ENCODE assay signal across 25 cellular contexts in the genomic region with DNA sequence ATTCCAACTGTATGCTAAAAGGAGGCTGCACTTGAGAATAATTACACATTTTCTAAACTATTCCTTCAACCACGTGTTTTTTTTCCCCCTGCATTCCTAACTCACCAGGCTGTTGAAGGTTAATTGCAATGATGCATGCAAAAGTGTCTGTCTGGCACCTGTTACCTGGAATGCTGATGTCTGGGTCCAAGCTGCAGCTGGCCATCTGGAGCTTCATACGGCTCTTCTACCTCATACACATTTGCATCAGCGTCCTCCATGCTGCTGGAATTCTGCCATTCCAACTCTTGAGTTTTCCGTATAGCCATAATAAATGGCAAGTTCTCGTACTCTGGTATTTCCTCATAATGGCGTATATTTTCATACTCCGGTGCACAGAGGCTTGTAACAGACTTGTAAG. TPM values are rescaled to one million over a fixed set of nuclear protein-coding genes. Genes with fewer than 3 reads are reported as not detected.
A peak's percentile ranks its signal among the peaks of the same experiment; 100 is the strongest.
DNase-seq lines count a peak whose midpoint lies in the region; ATAC-seq and TF ChIP-seq lines count a peak whose summit lies in the region.
"Had no signal": no experiment of that assay in that cellular context is flagged by ENCODE, and none has a peak within 500 bp of the region (broad histone marks: within the 10 kb centered on the region; RNA-seq: fewer than 3 reads in every experiment).

No MANE protein-coding gene starts in this region.

- intact Hi-C loops in natural killer cell (cut with micrococcal nuclease) (no loop called here), A673 (cut with micrococcal nuclease; ENCODE audit: unreplicated experiment) (no loop called here), heart left ventricle (cut with DNase I) (loop anchor here in 1 of 10 donors (10.0 kb wide), 1 partner anchor 74 kb away; no protein-coding TSS in a partner anchor)

- peaks cover 28% of the 10 kb centered on the region for H3K36me3 ChIP-seq in RWPE2 (ENCODE audit: low read depth)
- no peaks in the 10 kb centered on the region for H3K36me3 ChIP-seq in A673 (ENCODE audit: insufficient read depth, low read length, poor library complexity, severe bottlenecking)
- peaks cover 0 to 6% (median 0%) of the 10 kb centered on the region in 9 donors for H3K36me3 ChIP-seq in heart left ventricle
- H3K36me3 ChIP-seq: ascending aorta, ovary, right atrium auricular region, tibial nerve had no signal

- no peak for TF ChIP-seq POLR2A in heart left ventricle (IDR thresholded peaks at IDR 0.05)

- H3K4me1 Mint-ChIP-seq in natural killer cell, result peaks cover 0 to 4% of the 10 kb centered on the region in 2 donors
- H3K4me1 Mint-ChIP-seq: T-helper 17 cell had no signal

- H3K27me3 ChIP-seq in RWPE2 (ENCODE audit: insufficient read depth, poor library complexity, severe bottlenecking), result no peaks in the 10 kb centered on the region
- H3K27me3 ChIP-seq in A673 (replicated peaks; ENCODE audit: insufficient read depth, low read depth, low read length, poor library complexity), result no peaks in the 10 kb centered on the region
- H3K27me3 ChIP-seq in heart left ventricle, result no peaks in the 10 kb centered on the region
- H3K27me3 ChIP-seq: ascending aorta, BLaER1, ovary, Peyer's patch, right atrium auricular region, tibial nerve had no signal

- POLR2A ChIA-PET in A673 (lab: Charles Lee; ENCODE audit: low non-redundant PET), result no interaction called here

- ATAC-seq in RWPE2 (ENCODE audit: low read depth), result no peak
- ATAC-seq in natural killer cell, result no peak
- no peak for ATAC-seq in heart left ventricle
- ATAC-seq: left lobe of liver; naive thymus-derived CD8-positive, alpha-beta T cell; T-helper 17 cell had no signal

- H3K4me3 ChIP-seq in RWPE2 (ENCODE audit: severe bottlenecking), result no peak overlapping the region
- H3K4me3 ChIP-seq in A673 (ENCODE audit: low read depth, low read length, poor library complexity, severe bottlenecking), result no peak overlapping the region
- H3K4me3 ChIP-seq in heart left ventricle, result no peak overlapping the region
- H3K4me3 ChIP-seq: ascending aorta, BLaER1, ovary, Peyer's patch, right atrium auricular region, tibial nerve had no signal

- no peaks in the 10 kb centered on the region for H3K36me3 Mint-ChIP-seq in natural killer cell
- H3K36me3 Mint-ChIP-seq: activated naive CD8-positive, alpha-beta T cell; naive thymus-derived CD8-positive, alpha-beta T cell had no signal

- 89 to 98% (median 92%) methylated on average over 7 of the region's 7 CpGs for WGBS in heart left ventricle, 4 donors

- TF ChIP-seq CTCF in RWPE2 (IDR thresholded peaks at IDR 0.05; ENCODE audit: poor library complexity, severe bottlenecking) (no peak), natural killer cell (IDR thresholded peaks at IDR 0.05) (no peak), A673 (conservative IDR thresholded peaks at IDR 0.05; ENCODE audit: low read depth, low read length) (no peak), heart left ventricle (IDR thresholded peaks at IDR 0.05) (no peak)

- DNase-seq in NCI-H2029 (lab: John Stamatoyannopoulos, UW) (peak; percentile 20), NCI-H2029 treated with DMSO at 0.1 percent for 48 hours (lab: John Stamatoyannopoulos, UW) (no peak), NCI-H2171 (lab: John Stamatoyannopoulos, UW) (peak; percentile 76), RWPE2 (ENCODE audit: low spot score) (no peak), natural killer cell (no peak), NCI-H146 (lab: John Stamatoyannopoulos, UW) (no peak), A673 (ENCODE audit: low spot score) (no peak), heart left ventricle (no peak)
- DNase-seq: activated CD4-positive, alpha-beta T cell treated with anti-CD3 and anti-CD28 coated beads for 48 hours; central memory CD4-positive, alpha-beta T cell; naive thymus-derived CD8-positive, alpha-beta T cell; ovary; Peyer's patch; stimulated activated CD4-positive, alpha-beta T cell treated with anti-CD3 and anti-CD28 coated beads, Interleukin-4, amount 100 ng/mL, for 4 hours; T-helper 17 cell had no signal

- CTCF ChIA-PET in A673 (lab: Charles Lee), result no interaction called here

- H3K9me3 ChIP-seq in RWPE2 (ENCODE audit: severe bottlenecking) (no peaks in the 10 kb centered on the region), A673 (ENCODE audit: low read depth, low read length, poor library complexity, severe bottlenecking) (no peaks in the 10 kb centered on the region), heart left ventricle (no peaks in the 10 kb centered on the region)
- H3K9me3 ChIP-seq: ascending aorta, BLaER1, ovary, Peyer's patch, right atrium auricular region, tibial nerve had no signal

- H3K27ac Mint-ChIP-seq in natural killer cell, result no peak overlapping the region
- H3K27ac Mint-ChIP-seq: activated naive CD8-positive, alpha-beta T cell; activated T-helper 2 cell treated with anti-CD3 and anti-CD28 coated beads, Interferon-gamma antibody, Interleukin-2, Interleukin-4, amounts not matched to agents 10 μg/mL and 5 μg/mL and 100 μg/mL, durations not matched to agents 14 hours and 24 hours and 36 hours; mesothelial cell of epicardium; naive thymus-derived CD8-positive, alpha-beta T cell; stimulated activated naive CD8-positive, alpha-beta T cell treated with anti-CD3 and anti-CD28 coated beads, Interleukin-15, Interleukin-2, amounts not matched to agents 100 ng/mL and 50 ng/mL, for 24 hours; T-helper 17 cell had no signal

- no peaks in the 10 kb centered on the region for H3K9me3 Mint-ChIP-seq in natural killer cell
- H3K9me3 Mint-ChIP-seq: activated T-helper 2 cell treated with anti-CD3 and anti-CD28 coated beads, Interferon-gamma antibody, Interleukin-2, Interleukin-4, amounts not matched to agents 10 μg/mL and 5 μg/mL and 100 μg/mL, durations not matched to agents 14 hours and 24 hours and 36 hours; mesothelial cell of epicardium; naive thymus-derived CD8-positive, alpha-beta T cell; stimulated activated naive CD8-positive, alpha-beta T cell treated with anti-CD3 and anti-CD28 coated beads, Interleukin-15, Interleukin-2, amounts not matched to agents 100 ng/mL and 50 ng/mL, for 24 hours had no signal

- no TSS peak for BruUV-seq in A673 (replicated peaks; lab: Mats Ljungman, UMichigan)

- peaks cover 49% of the 10 kb centered on the region for H3K4me1 ChIP-seq in RWPE2 (ENCODE audit: insufficient read depth, poor library complexity, severe bottlenecking)
- peaks cover 25% of the 10 kb centered on the region for H3K4me1 ChIP-seq in A673 (ENCODE audit: insufficient read depth, low read length, poor library complexity, severe bottlenecking)
- peaks cover 0 to 46% (median 20%) of the 10 kb centered on the region in 12 donors for H3K4me1 ChIP-seq in heart left ventricle

- H3K27ac ChIP-seq in RWPE2 (ENCODE audit: poor library complexity, severe bottlenecking) (peak overlapping the region; percentile 100), A673 (ENCODE audit: low read depth, low read length, poor library complexity, severe bottlenecking) (no peak overlapping the region), heart left ventricle (no peak overlapping the region)
- H3K27ac ChIP-seq: ascending aorta, BLaER1, KMS-11, ovary, Peyer's patch, right atrium auricular region, tibial nerve had no signal

- H3K4me3 Mint-ChIP-seq in natural killer cell, result no peak overlapping the region
- H3K4me3 Mint-ChIP-seq: activated naive CD8-positive, alpha-beta T cell; mesothelial cell of epicardium; naive thymus-derived CD8-positive, alpha-beta T cell; stimulated activated naive CD8-positive, alpha-beta T cell treated with anti-CD3 and anti-CD28 coated beads, Interleukin-15, Interleukin-2, amounts not matched to agents 100 ng/mL and 50 ng/mL, for 24 hours; T-helper 17 cell had no signal

- peaks cover 8 to 14% of the 10 kb centered on the region in 2 donors for H3K27me3 Mint-ChIP-seq in natural killer cell (ENCODE audit: low read depth in 2 of 2)
- H3K27me3 Mint-ChIP-seq: activated naive CD8-positive, alpha-beta T cell; stimulated activated naive CD8-positive, alpha-beta T cell treated with anti-CD3 and anti-CD28 coated beads, Interleukin-15, Interleukin-2, amounts not matched to agents 100 ng/mL and 50 ng/mL, for 24 hours; T-helper 17 cell had no signal

RNA-seq across cellular contexts. Expression of a gene that starts 8.6 kb away (rescaled TPM):
- total RNA-seq in natural killer cell, result 1 to 10 TPM; 1.5 to 1.9 (median 1.9) TPM
- total RNA-seq in A673 (2021), result 11.7 and 12.6 TPM in 2 replicates
- 10 to 100 TPM; 11.9 to 29.1 (median 19.5) TPM for total RNA-seq in heart left ventricle
- polyA plus RNA-seq in heart left ventricle, result 1 to 10 TPM; 2.8 to 2.9 TPM

RNA-seq across cellular contexts. Expression of a gene that starts 8.9 kb away (rescaled TPM):
- total RNA-seq in natural killer cell (10 to 100 TPM; 32.7 to 37.0 (median 35.1) TPM), A673 (2021) (107 and 111 TPM in 2 replicates), heart left ventricle (10 to 100 TPM; 53.6 to 89.9 (median 66.2) TPM)
- polyA plus RNA-seq in heart left ventricle, result 10 to 100 TPM; 14.6 to 36.2 TPM

Comparison
In these comparisons a context has a peak if more than half of its experiments do, and no peak if none do; other contexts are left out.
1. DNase-seq: peak in NCI-H2029 (single experiment) and NCI-H2171 (single experiment); none in NCI-H2029 treated with DMSO at 0.1 percent for 48 hours (single experiment), RWPE2 (single experiment), natural killer cell (single experiment), NCI-H146 (single experiment), A673 (single experiment) and heart left ventricle (0 of 5).